Comparison of ENCODE assay signal across 1 cellular context in genomic region chr14:31766315-31766892, GRCh38.
TF ChIP-seq lines count a peak whose summit lies in the region.

No MANE protein-coding gene starts in this region.

TF ChIP-seq in HepG2, 621 proteins besides CTCF, POLR2A, EP300 and RAD21 (continued from another document and continues in another):
- TF ChIP-seq, protein P1, sequence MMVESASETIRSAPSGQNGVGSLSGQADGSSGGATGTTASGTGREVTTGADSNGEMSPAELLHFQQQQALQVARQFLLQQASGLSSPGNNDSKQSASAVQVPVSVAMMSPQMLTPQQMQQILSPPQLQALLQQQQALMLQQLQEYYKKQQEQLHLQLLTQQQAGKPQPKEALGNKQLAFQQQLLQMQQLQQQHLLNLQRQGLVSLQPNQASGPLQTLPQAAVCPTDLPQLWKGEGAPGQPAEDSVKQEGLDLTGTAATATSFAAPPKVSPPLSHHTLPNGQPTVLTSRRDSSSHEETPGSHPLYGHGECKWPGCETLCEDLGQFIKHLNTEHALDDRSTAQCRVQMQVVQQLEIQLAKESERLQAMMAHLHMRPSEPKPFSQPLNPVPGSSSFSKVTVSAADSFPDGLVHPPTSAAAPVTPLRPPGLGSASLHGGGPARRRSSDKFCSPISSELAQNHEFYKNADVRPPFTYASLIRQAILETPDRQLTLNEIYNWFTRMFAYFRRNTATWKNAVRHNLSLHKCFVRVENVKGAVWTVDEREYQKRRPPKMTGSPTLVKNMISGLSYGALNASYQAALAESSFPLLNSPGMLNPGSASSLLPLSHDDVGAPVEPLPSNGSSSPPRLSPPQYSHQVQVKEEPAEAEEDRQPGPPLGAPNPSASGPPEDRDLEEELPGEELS (CRISPR knock-in tag; IDR thresholded peaks at IDR 0.05) = peak; percentile 33; the same call in 1 of the 2 replicates
- TF ChIP-seq ESRRA (CRISPR knock-in tag; IDR thresholded peaks at IDR 0.05; ENCODE audit: low read depth) (no peak), NCOA2 (CRISPR knock-in tag; IDR thresholded peaks at IDR 0.05) (0 out of 2 replicates have a peak, but pooled peaks have one; percentile 16), HNF4A (CRISPR knock-in tag; IDR thresholded peaks at IDR 0.05) (peak; percentile 79), LCORL (IDR thresholded peaks at IDR 0.05) (no peak), LCORL (CRISPR knock-in tag; IDR thresholded peaks at IDR 0.05) (peak; percentile 38; the same call in 1 of the 2 replicates), AHDC1 (CRISPR knock-in tag; IDR thresholded peaks at IDR 0.05; ENCODE audit: borderline replicate concordance) (peak; percentile 46; the same call in 1 of the 2 replicates), ATF1 (CRISPR knock-in tag; IDR thresholded peaks at IDR 0.05) (0 out of 2 replicates have a peak, but pooled peaks have one; percentile 41), SOX13 (IDR thresholded peaks at IDR 0.05) (no peak), SOX13 (CRISPR knock-in tag; conservative IDR thresholded peaks at IDR 0.05 in 1 of 2, IDR thresholded peaks at IDR 0.05 in 1 of 2) (peak in 1 of 2 experiments; percentile 57; a peak in 2 of 4 replicates), ZFP1 (CRISPR knock-in tag; IDR thresholded peaks at IDR 0.05) (no peak), ZNF737 (CRISPR knock-in tag; IDR thresholded peaks at IDR 0.05; ENCODE audit: borderline replicate concordance) (no peak), PAXIP1 (CRISPR knock-in tag; conservative IDR thresholded peaks at IDR 0.05) (peak; percentile 59; the same call in 1 of the 2 replicates), KLF13 (CRISPR knock-in tag; IDR thresholded peaks at IDR 0.05) (no peak), HOMEZ (CRISPR knock-in tag; IDR thresholded peaks at IDR 0.05; ENCODE audit: low read depth) (peak; percentile 41; the same call in 1 of the 2 replicates), KLF16 (CRISPR knock-in tag; IDR thresholded peaks at IDR 0.05) (no peak), SMYD3 (CRISPR knock-in tag; IDR thresholded peaks at IDR 0.05) (peak; percentile 30; the same call in 1 of the 2 replicates), HDAC6 (IDR thresholded peaks at IDR 0.05; ENCODE audit: low read depth, low read length) (no peak), YY1 (IDR thresholded peaks at IDR 0.05; ENCODE audit: insufficient read depth, insufficient replicate concordance, low read depth, low read length) (no peak), REPIN1 (CRISPR knock-in tag; IDR thresholded peaks at IDR 0.05; ENCODE audit: borderline replicate concordance, low read depth) (no peak), ZNF264 (CRISPR knock-in tag; IDR thresholded peaks at IDR 0.05) (no peak), ZNF337 (CRISPR knock-in tag; IDR thresholded peaks at IDR 0.05; ENCODE audit: borderline replicate concordance, low read depth) (no peak), ZNF562 (CRISPR knock-in tag; IDR thresholded peaks at IDR 0.05; ENCODE audit: borderline replicate concordance) (no peak), SNRNP70 (IDR thresholded peaks at IDR 0.05; ENCODE audit: low read depth, low read length) (no peak), ZFYVE20 (CRISPR knock-in tag; IDR thresholded peaks at IDR 0.05; ENCODE audit: borderline replicate concordance, low read depth) (no peak), HNF4G (IDR thresholded peaks at IDR 0.05; ENCODE audit: borderline replicate concordance, low read depth, low read length) (peak; percentile 64; the same call in 1 of the 2 replicates), HNF4G (CRISPR knock-in tag; IDR thresholded peaks at IDR 0.05; ENCODE audit: borderline replicate concordance, low read depth) (no peak), FOXJ3 (CRISPR knock-in tag; IDR thresholded peaks at IDR 0.05; ENCODE audit: borderline replicate concordance) (peak; percentile 59; the same call in 1 of the 2 replicates), ZSCAN5A (CRISPR knock-in tag; IDR thresholded peaks at IDR 0.05; ENCODE audit: borderline replicate concordance) (0 out of 2 replicates have a peak, but pooled peaks have one; percentile 46), SMAD3 (CRISPR knock-in tag; IDR thresholded peaks at IDR 0.05) (no peak), ZNF772 (CRISPR knock-in tag; IDR thresholded peaks at IDR 0.05) (no peak), FOXA3 (CRISPR knock-in tag; IDR thresholded peaks at IDR 0.05) (peak; percentile 19; the same call in 1 of the 2 replicates), MIXL1 (CRISPR knock-in tag; IDR thresholded peaks at IDR 0.05) (no peak; the same call in 1 of the 2 replicates), ZNF557 (CRISPR knock-in tag; IDR thresholded peaks at IDR 0.05) (no peak), TCF7 (IDR thresholded peaks at IDR 0.05; ENCODE audit: low read depth) (peak; percentile 42; the same call in 1 of the 2 replicates), POGZ (CRISPR knock-in tag; IDR thresholded peaks at IDR 0.05) (peak; percentile 63; the same call in 1 of the 2 replicates)
- TF ChIP-seq, protein P2, sequence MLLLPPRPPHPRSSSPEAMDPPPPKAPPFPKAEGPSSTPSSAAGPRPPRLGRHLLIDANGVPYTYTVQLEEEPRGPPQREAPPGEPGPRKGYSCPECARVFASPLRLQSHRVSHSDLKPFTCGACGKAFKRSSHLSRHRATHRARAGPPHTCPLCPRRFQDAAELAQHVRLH (CRISPR knock-in tag; IDR thresholded peaks at IDR 0.05; ENCODE audit: borderline replicate concordance, low read depth) = no peak
- TF ChIP-seq, protein P3, sequence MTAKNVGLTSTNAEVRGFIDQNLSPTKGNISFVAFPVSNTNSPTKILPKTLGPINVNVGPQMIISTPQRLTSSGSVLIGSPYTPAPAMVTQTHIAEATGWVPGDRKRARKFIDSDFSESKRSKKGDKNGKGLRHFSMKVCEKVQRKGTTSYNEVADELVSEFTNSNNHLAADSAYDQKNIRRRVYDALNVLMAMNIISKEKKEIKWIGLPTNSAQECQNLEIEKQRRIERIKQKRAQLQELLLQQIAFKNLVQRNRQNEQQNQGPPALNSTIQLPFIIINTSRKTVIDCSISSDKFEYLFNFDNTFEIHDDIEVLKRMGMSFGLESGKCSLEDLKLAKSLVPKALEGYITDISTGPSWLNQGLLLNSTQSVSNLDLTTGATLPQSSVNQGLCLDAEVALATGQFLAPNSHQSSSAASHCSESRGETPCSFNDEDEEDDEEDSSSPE (CRISPR knock-in tag; IDR thresholded peaks at IDR 0.05) = no peak
- TF ChIP-seq, protein P4, sequence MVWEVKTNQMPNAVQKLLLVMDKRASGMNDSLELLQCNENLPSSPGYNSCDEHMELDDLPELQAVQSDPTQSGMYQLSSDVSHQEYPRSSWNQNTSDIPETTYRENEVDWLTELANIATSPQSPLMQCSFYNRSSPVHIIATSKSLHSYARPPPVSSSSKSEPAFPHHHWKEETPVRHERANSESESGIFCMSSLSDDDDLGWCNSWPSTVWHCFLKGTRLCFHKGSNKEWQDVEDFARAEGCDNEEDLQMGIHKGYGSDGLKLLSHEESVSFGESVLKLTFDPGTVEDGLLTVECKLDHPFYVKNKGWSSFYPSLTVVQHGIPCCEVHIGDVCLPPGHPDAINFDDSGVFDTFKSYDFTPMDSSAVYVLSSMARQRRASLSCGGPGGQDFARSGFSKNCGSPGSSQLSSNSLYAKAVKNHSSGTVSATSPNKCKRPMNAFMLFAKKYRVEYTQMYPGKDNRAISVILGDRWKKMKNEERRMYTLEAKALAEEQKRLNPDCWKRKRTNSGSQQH (CRISPR knock-in tag; IDR thresholded peaks at IDR 0.05; ENCODE audit: low read depth) = no peak
- TF ChIP-seq, protein P5, sequence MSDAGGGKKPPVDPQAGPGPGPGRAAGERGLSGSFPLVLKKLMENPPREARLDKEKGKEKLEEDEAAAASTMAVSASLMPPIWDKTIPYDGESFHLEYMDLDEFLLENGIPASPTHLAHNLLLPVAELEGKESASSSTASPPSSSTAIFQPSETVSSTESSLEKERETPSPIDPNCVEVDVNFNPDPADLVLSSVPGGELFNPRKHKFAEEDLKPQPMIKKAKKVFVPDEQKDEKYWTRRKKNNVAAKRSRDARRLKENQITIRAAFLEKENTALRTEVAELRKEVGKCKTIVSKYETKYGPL (CRISPR knock-in tag; IDR thresholded peaks at IDR 0.05) = no peak
- TF ChIP-seq, protein P6, sequence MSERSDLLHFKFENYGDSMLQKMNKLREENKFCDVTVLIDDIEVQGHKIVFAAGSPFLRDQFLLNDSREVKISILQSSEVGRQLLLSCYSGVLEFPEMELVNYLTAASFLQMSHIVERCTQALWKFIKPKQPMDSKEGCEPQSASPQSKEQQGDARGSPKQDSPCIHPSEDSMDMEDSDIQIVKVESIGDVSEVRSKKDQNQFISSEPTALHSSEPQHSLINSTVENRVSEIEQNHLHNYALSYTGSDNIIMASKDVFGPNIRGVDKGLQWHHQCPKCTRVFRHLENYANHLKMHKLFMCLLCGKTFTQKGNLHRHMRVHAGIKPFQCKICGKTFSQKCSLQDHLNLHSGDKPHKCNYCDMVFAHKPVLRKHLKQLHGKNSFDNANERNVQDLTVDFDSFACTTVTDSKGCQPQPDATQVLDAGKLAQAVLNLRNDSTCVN (CRISPR knock-in tag; IDR thresholded peaks at IDR 0.05; ENCODE audit: borderline replicate concordance) = no peak
